14 cellular contexts compared by ENCODE assay signal in the genomic region with DNA sequence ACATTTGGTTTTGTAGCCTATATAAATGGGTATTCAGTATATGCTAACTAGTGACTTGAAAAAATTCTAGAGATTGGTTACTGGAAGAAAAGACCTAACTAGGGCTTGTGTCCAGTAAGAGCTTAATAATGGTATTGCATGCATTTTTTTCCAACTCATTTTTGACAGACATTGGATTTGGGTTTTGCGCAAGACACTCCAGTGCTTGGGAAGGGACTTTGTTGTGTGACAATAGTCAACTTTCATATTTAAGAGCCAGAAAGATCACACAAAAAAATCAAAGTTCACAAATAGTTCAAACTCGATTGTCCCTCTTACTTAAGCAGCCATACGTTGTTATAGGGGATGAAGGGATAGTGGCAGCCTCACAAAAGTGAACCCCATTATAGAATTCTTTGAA. TPM values are rescaled to one million over a fixed set of nuclear protein-coding genes. Genes with fewer than 3 reads are reported as not detected.
DNase-seq lines count a peak whose midpoint lies in the region; ATAC-seq and TF ChIP-seq lines count a peak whose summit lies in the region.
"Had no signal": no experiment of that assay in that cellular context is flagged by ENCODE, and none has a peak within 500 bp of the region (broad histone marks: within the 10 kb centered on the region; RNA-seq: fewer than 3 reads in every experiment).

No MANE protein-coding gene starts in this region.

- no peak for DNase-seq in CD4-positive, alpha-beta T cell
- DNase-seq in NCI-H69 (lab: John Stamatoyannopoulos, UW) = peak; percentile 3
- no peak for DNase-seq in effector memory CD8-positive, alpha-beta T cell
- DNase-seq in activated naive CD4-positive, alpha-beta T cell treated with Interleukin-2 at 50 U/mL for 16 hours = no peak
- DNase-seq in activated CD8-positive, alpha-beta T cell treated with anti-CD3 and anti-CD28 coated beads for 36 hours = no peak
- no peak for DNase-seq in activated CD4-positive, CD25-positive, alpha-beta regulatory T cell treated with anti-CD3 and anti-CD28 coated beads, Interleukin-2, amount 50 U/mL, for 72 hours
- DNase-seq: activated naive CD4-positive, alpha-beta T cell treated with anti-CD3 and anti-CD28 coated beads for 36 hours; C1 segment of cervical spinal cord; central memory CD4-positive, alpha-beta T cell; KG1; NCI-H1694; NCI-H526 had no signal

- H3K9me3 ChIP-seq in CD4-positive, alpha-beta T cell (ENCODE audit: control insufficient read depth, low read length) = no peaks in the 10 kb centered on the region

- H3K9me3 Mint-ChIP-seq in CD4-positive, alpha-beta T cell = peaks cover 4% of the 10 kb centered on the region
- no peaks in the 10 kb centered on the region for H3K9me3 Mint-ChIP-seq in effector memory CD8-positive, alpha-beta T cell
- H3K9me3 Mint-ChIP-seq in activated CD8-positive, alpha-beta T cell treated with anti-CD3 and anti-CD28 coated beads for 36 hours = peaks cover 2% of the 10 kb centered on the region
- H3K9me3 Mint-ChIP-seq: activated naive CD4-positive, alpha-beta T cell treated with anti-CD3 and anti-CD28 coated beads for 36 hours had no signal

- H3K36me3 ChIP-seq in rectal smooth muscle tissue (ENCODE audit: control insufficient read depth, insufficient read depth, low read length) = no peaks in the 10 kb centered on the region

- H3K4me3 Mint-ChIP-seq in CD4-positive, alpha-beta T cell = peak overlapping the region; percentile 97
- peak overlapping the region; percentile 93 to 95 for H3K4me3 Mint-ChIP-seq in effector memory CD8-positive, alpha-beta T cell
- H3K4me3 Mint-ChIP-seq in activated CD8-positive, alpha-beta T cell treated with anti-CD3 and anti-CD28 coated beads for 36 hours = no peak overlapping the region

- peaks cover 29% of the 10 kb centered on the region for H3K36me3 Mint-ChIP-seq in CD4-positive, alpha-beta T cell (ENCODE audit: low read depth)
- H3K36me3 Mint-ChIP-seq in effector memory CD8-positive, alpha-beta T cell (ENCODE audit: insufficient read depth) = peaks cover 7% of the 10 kb centered on the region
- peaks cover 10% of the 10 kb centered on the region for H3K36me3 Mint-ChIP-seq in activated CD8-positive, alpha-beta T cell treated with anti-CD3 and anti-CD28 coated beads for 36 hours (ENCODE audit: low read depth)

- H3K4me1 Mint-ChIP-seq in CD4-positive, alpha-beta T cell (ENCODE audit: low read depth) = peaks cover 41% of the 10 kb centered on the region
- H3K4me1 Mint-ChIP-seq in effector memory CD8-positive, alpha-beta T cell (ENCODE audit: low read depth in 2 of 2) = peaks cover 27 to 39% of the 10 kb centered on the region in 2 donors
- peaks cover 39% of the 10 kb centered on the region for H3K4me1 Mint-ChIP-seq in activated CD8-positive, alpha-beta T cell treated with anti-CD3 and anti-CD28 coated beads for 36 hours (ENCODE audit: low read depth)

- no peak for ATAC-seq in CD4-positive, alpha-beta T cell (ENCODE audit: poor library complexity)
- ATAC-seq in effector memory CD8-positive, alpha-beta T cell (replicated peaks) = no peak
- ATAC-seq in GM21367 (IDR thresholded peaks at IDR 0.05; ENCODE audit: unreplicated experiment) = no peak
- no peak for ATAC-seq in activated CD8-positive, alpha-beta T cell treated with anti-CD3 and anti-CD28 coated beads for 36 hours

- H3K4me3 ChIP-seq in rectal smooth muscle tissue (ENCODE audit: low read length) = no peak overlapping the region

- no peaks in the 10 kb centered on the region for H3K4me1 ChIP-seq in rectal smooth muscle tissue (ENCODE audit: control insufficient read depth, insufficient read depth, low read length)

- peak overlapping the region; percentile 27 for H3K27ac Mint-ChIP-seq in CD4-positive, alpha-beta T cell
- H3K27ac Mint-ChIP-seq in effector memory CD8-positive, alpha-beta T cell = no peak overlapping the region
- no peak overlapping the region for H3K27ac Mint-ChIP-seq in activated CD8-positive, alpha-beta T cell treated with anti-CD3 and anti-CD28 coated beads for 36 hours

- intact Hi-C loops in CD4-positive, alpha-beta T cell (cut with DNase I, micrococcal nuclease) = loop anchor here (5.0 to 10.0 kb wide), 2 partner anchors 35 to 457 kb away; a partner anchor contains a TSS
- intact Hi-C loops in activated CD8-positive, alpha-beta T cell treated with anti-CD3 and anti-CD28 coated beads for 36 hours (cut with micrococcal nuclease) = no loop called here

- H3K27me3 Mint-ChIP-seq in CD4-positive, alpha-beta T cell = no peaks in the 10 kb centered on the region
- no peaks in the 10 kb centered on the region for H3K27me3 Mint-ChIP-seq in effector memory CD8-positive, alpha-beta T cell
- no peaks in the 10 kb centered on the region for H3K27me3 Mint-ChIP-seq in activated CD8-positive, alpha-beta T cell treated with anti-CD3 and anti-CD28 coated beads for 36 hours

- CTCF ChIA-PET in CD4-positive, alpha-beta T cell (lab: Charles Lee) = interaction anchor here (0.7 to 3.1 kb wide), 3 partner anchors 16 to 172 kb away, joined by 3 to 20 read pairs (median 15); a partner anchor contains a TSS
- CTCF ChIA-PET in activated CD8-positive, alpha-beta T cell treated with anti-CD3 and anti-CD28 coated beads for 36 hours (lab: Charles Lee) = interaction anchor here (1.0 to 2.0 kb wide), 3 partner anchors 16 to 29 kb away, joined by 5 to 14 read pairs (median 7); a partner anchor contains a TSS

- no peak overlapping the region for H3K27ac ChIP-seq in CD4-positive, alpha-beta T cell (ENCODE audit: low read depth, low read length)
- H3K27ac ChIP-seq in rectal smooth muscle tissue (ENCODE audit: low read depth, low read length) = peak overlapping the region; percentile 92

- no peak overlapping the region for H3K9ac ChIP-seq in rectal smooth muscle tissue (ENCODE audit: low read length)

- POLR2A ChIA-PET in CD4-positive, alpha-beta T cell (lab: Charles Lee) = interaction anchor here (1.4 to 3.3 kb wide), 3 partner anchors 21 to 457 kb away, joined by 5 to 65 read pairs (median 12); a partner anchor contains a TSS
- POLR2A ChIA-PET in activated CD8-positive, alpha-beta T cell treated with anti-CD3 and anti-CD28 coated beads for 36 hours (lab: Charles Lee) = interaction anchor here (1.0 to 3.3 kb wide), 3 partner anchors 23 to 171 kb away, joined by 3 to 22 read pairs (median 5); a partner anchor contains a TSS

- TF ChIP-seq CTCF in CD4-positive, alpha-beta T cell (IDR thresholded peaks at IDR 0.05) = no peak
- TF ChIP-seq CTCF in activated CD8-positive, alpha-beta T cell treated with anti-CD3 and anti-CD28 coated beads for 36 hours (IDR thresholded peaks at IDR 0.05) = no peak

- H3K27me3 ChIP-seq in CD4-positive, alpha-beta T cell (ENCODE audit: control insufficient read depth, insufficient read depth, low read length) = no peaks in the 10 kb centered on the region
- no peaks in the 10 kb centered on the region for H3K27me3 ChIP-seq in rectal smooth muscle tissue (ENCODE audit: control insufficient read depth, insufficient read depth, low read length)

RNA-seq across cellular contexts. Expression of a gene that starts 1.2 kb away (rescaled TPM):
- 10 to 100 TPM; 34.9 to 36.5 TPM for total RNA-seq in CD4-positive, alpha-beta T cell
- total RNA-seq in activated CD8-positive, alpha-beta T cell treated with anti-CD3 and anti-CD28 coated beads for 36 hours = 10 to 100 TPM; 21.2 to 21.7 TPM

RNA-seq across cellular contexts. Expression of a gene that starts 30.2 kb away (rescaled TPM):
- 1 to 10 TPM; 4.4 to 4.8 TPM for total RNA-seq in CD4-positive, alpha-beta T cell
- total RNA-seq in activated CD8-positive, alpha-beta T cell treated with anti-CD3 and anti-CD28 coated beads for 36 hours = 10 to 100 TPM; 11.9 to 12.3 TPM
